Comparison of ENCODE assay signal across 1 cellular context in the genomic region with DNA sequence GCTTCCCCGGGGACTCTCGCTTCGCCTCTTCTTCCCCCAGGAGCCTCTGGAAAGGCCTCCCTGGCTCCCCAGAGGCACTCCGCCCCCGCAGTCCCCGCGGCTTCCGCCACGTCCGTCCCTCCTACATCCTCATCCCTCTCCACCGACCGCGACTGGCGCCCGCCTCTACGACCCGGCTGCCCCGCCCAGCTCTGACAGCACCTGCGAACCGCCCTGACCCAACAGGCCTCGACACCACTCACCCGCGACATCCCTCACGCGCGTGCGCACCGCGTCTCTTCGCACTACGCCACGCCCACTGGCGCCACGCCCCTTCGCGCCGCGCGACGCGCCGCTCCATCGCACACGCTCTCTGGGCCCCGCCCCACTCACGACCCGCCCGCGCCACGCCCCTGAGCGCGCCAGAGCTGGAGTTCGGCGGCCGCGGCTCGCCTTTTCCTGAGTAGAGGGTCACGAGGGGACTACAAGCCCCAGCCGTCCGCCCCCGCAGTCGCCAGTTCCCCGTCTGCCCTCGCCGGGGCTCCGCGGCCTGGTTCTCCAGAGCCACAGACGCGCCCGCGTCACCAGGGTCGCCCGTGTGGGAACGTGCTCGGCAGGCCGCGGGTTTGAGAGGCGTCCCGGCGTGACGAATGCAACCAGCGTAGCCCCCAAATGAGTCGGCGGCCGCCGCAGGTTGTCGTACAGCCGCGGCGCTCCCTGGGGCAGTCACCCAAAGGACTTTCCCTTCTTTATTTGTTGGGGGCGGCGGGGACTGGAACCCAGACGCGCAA.
TF ChIP-seq lines count a peak whose summit lies in the region.

No MANE protein-coding gene starts in this region.

TF ChIP-seq in K562, 482 proteins besides CTCF, POLR2A, EP300 and RAD21 (continued from another document and continues in another):
- TF ChIP-seq CUX1 (CRISPR knock-in tag; IDR thresholded peaks at IDR 0.05) (no peak), ZNF23 (CRISPR knock-in tag; IDR thresholded peaks at IDR 0.05) (no peak), HES1 (IDR thresholded peaks at IDR 0.05; ENCODE audit: low read depth) (no peak), PHF8 (IDR thresholded peaks at IDR 0.05; ENCODE audit: borderline replicate concordance, low read length) (peak; percentile 86), SNIP1 (IDR thresholded peaks at IDR 0.05; ENCODE audit: low read depth) (no peak), NR4A1 (CRISPR knock-in tag; IDR thresholded peaks at IDR 0.05) (no peak), NR4A1 (tag; IDR thresholded peaks at IDR 0.05) (no peak; the same call in 1 of the 2 replicates), STAG1 (CRISPR knock-in tag; IDR thresholded peaks at IDR 0.05; ENCODE audit: borderline replicate concordance) (no peak), NR2C2 (CRISPR knock-in tag; IDR thresholded peaks at IDR 0.05) (peak; percentile 76), NR2C2 (tag; IDR thresholded peaks at IDR 0.05) (peak; percentile 80; the same call in 1 of the 2 replicates), EHMT2 (IDR thresholded peaks at IDR 0.05) (no peak), U2AF2 (optimal IDR thresholded peaks at IDR 0.05; ENCODE audit: low read depth, low read length) (no peak), ELF4 (CRISPR knock-in tag; IDR thresholded peaks at IDR 0.05) (no peak), NR3C1 (CRISPR knock-in tag; IDR thresholded peaks at IDR 0.05) (peak; percentile 64; the same call in 1 of the 2 replicates), ZNF224 (CRISPR knock-in tag; IDR thresholded peaks at IDR 0.05) (0 out of 2 replicates have a peak, but pooled peaks have one; percentile 76), XRCC4 (IDR thresholded peaks at IDR 0.05; ENCODE audit: extremely low read depth, insufficient read depth, insufficient read length) (no peak), NCOA1 (IDR thresholded peaks at IDR 0.05; ENCODE audit: low read depth) (no peak), HOXB6 (CRISPR knock-in tag; IDR thresholded peaks at IDR 0.05; ENCODE audit: borderline replicate concordance) (no peak), PHB2 (IDR thresholded peaks at IDR 0.05; ENCODE audit: low read depth) (no peak), TAF1 (IDR thresholded peaks at IDR 0.05; ENCODE audit: control insufficient read depth, extremely low read depth, insufficient read depth, low read length, severe bottlenecking) (peak; percentile 92), RB1 (IDR thresholded peaks at IDR 0.05; ENCODE audit: low read depth) (peak; percentile 77), ZEB2 (IDR thresholded peaks at IDR 0.05) (no peak), NCOA2 (IDR thresholded peaks at IDR 0.05; ENCODE audit: partially characterized antibody in 2 of 2) (no peak), ZNF707 (CRISPR knock-in tag; conservative IDR thresholded peaks at IDR 0.05) (no peak), HOMEZ (CRISPR knock-in tag; IDR thresholded peaks at IDR 0.05) (no peak), KDM2B (CRISPR knock-in tag; IDR thresholded peaks at IDR 0.05) (peak; percentile 89), ESRRA (IDR thresholded peaks at IDR 0.05; ENCODE audit: borderline replicate concordance, low read depth) (peak; percentile 66; the same call in 1 of the 2 replicates), BHLHE40 (IDR thresholded peaks at IDR 0.05; ENCODE audit: low read length) (peak; percentile 74), STAT6 (CRISPR knock-in tag; IDR thresholded peaks at IDR 0.05) (no peak), ZNF232 (CRISPR knock-in tag; IDR thresholded peaks at IDR 0.05) (0 out of 2 replicates have a peak, but pooled peaks have one; percentile 67), ZNF121 (CRISPR knock-in tag; conservative IDR thresholded peaks at IDR 0.05) (no peak), HDAC8 (tag; IDR thresholded peaks at IDR 0.05) (0 out of 2 replicates have a peak, but pooled peaks have one; percentile 55), KDM1A (IDR thresholded peaks at IDR 0.05) (no peak), E2F1 (CRISPR knock-in tag; IDR thresholded peaks at IDR 0.05) (peak; percentile 94), PTRF (tag; IDR thresholded peaks at IDR 0.05) (no peak), ZSCAN32 (CRISPR knock-in tag; IDR thresholded peaks at IDR 0.05) (no peak), STAT5A (IDR thresholded peaks at IDR 0.05; ENCODE audit: borderline replicate concordance, low read length) (no peak), JUNB (CRISPR knock-in tag; conservative IDR thresholded peaks at IDR 0.05) (no peak), SUPT5H (IDR thresholded peaks at IDR 0.05) (peak; percentile 90), E2F3 (CRISPR knock-in tag; IDR thresholded peaks at IDR 0.05) (peak; percentile 39; the same call in 1 of the 2 replicates), ZNF778 (CRISPR knock-in tag; IDR thresholded peaks at IDR 0.05) (no peak), NFE2L1 (tag; IDR thresholded peaks at IDR 0.05; ENCODE audit: borderline replicate concordance, low read depth) (no peak), TOE1 (IDR thresholded peaks at IDR 0.05; ENCODE audit: borderline replicate concordance) (no peak), TOE1 (CRISPR knock-in tag; IDR thresholded peaks at IDR 0.05; ENCODE audit: borderline replicate concordance, low read depth) (0 out of 2 replicates have a peak, but pooled peaks have one; percentile 40), SETDB1 (IDR thresholded peaks at IDR 0.05; ENCODE audit: low read length) (no peak), MCM3 (IDR thresholded peaks at IDR 0.05) (no peak), ZNF445 (CRISPR knock-in tag; IDR thresholded peaks at IDR 0.05; ENCODE audit: low read depth) (no peak), FOXO4 (CRISPR knock-in tag; IDR thresholded peaks at IDR 0.05) (no peak), TARDBP (IDR thresholded peaks at IDR 0.05) (peak; percentile 93), TGIF2 (CRISPR knock-in tag; IDR thresholded peaks at IDR 0.05) (no peak)
- TF ChIP-seq, protein P1, sequence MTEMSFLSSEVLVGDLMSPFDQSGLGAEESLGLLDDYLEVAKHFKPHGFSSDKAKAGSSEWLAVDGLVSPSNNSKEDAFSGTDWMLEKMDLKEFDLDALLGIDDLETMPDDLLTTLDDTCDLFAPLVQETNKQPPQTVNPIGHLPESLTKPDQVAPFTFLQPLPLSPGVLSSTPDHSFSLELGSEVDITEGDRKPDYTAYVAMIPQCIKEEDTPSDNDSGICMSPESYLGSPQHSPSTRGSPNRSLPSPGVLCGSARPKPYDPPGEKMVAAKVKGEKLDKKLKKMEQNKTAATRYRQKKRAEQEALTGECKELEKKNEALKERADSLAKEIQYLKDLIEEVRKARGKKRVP (CRISPR knock-in tag; IDR thresholded peaks at IDR 0.05): no peak
- TF ChIP-seq, protein P2, sequence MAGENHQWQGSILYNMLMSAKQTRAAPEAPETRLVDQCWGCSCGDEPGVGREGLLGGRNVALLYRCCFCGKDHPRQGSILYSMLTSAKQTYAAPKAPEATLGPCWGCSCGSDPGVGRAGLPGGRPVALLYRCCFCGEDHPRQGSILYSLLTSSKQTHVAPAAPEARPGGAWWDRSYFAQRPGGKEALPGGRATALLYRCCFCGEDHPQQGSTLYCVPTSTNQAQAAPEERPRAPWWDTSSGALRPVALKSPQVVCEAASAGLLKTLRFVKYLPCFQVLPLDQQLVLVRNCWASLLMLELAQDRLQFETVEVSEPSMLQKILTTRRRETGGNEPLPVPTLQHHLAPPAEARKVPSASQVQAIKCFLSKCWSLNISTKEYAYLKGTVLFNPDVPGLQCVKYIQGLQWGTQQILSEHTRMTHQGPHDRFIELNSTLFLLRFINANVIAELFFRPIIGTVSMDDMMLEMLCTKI (IDR thresholded peaks at IDR 0.05; ENCODE audit: partially characterized antibody): no peak
- TF ChIP-seq, protein P3, sequence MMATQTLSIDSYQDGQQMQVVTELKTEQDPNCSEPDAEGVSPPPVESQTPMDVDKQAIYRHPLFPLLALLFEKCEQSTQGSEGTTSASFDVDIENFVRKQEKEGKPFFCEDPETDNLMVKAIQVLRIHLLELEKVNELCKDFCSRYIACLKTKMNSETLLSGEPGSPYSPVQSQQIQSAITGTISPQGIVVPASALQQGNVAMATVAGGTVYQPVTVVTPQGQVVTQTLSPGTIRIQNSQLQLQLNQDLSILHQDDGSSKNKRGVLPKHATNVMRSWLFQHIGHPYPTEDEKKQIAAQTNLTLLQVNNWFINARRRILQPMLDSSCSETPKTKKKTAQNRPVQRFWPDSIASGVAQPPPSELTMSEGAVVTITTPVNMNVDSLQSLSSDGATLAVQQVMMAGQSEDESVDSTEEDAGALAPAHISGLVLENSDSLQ (IDR thresholded peaks at IDR 0.05): peak; percentile 67
